In genomic region chr18:46182633-46183401, GRCh38 we compare ENCODE assay signal across 11 cellular contexts.
DNase-seq lines count a peak whose midpoint lies in the region; ATAC-seq, FAIRE-seq and TF ChIP-seq lines count a peak whose summit lies in the region.
"Had no signal": no experiment of that assay in that cellular context is flagged by ENCODE, and none has a peak within 500 bp of the region (broad histone marks: within the 10 kb centered on the region; RNA-seq: fewer than 3 reads in every experiment).

No MANE protein-coding gene starts in this region.

- TF ChIP-seq POLR2A in K562 (conservative IDR thresholded peaks at IDR 0.05): no peak

- H4K20me1 ChIP-seq in MM.1S (ENCODE audit: insufficient read depth, low read length) (no peaks in the 10 kb centered on the region), K562 (replicated peaks; ENCODE audit: control insufficient read depth, insufficient read depth, low read length) (no peaks in the 10 kb centered on the region)

- H3K9ac ChIP-seq in MM.1S (ENCODE audit: low read length) (no peak overlapping the region; the same call in 1 of the 2 replicates), K562 (ENCODE audit: insufficient read depth in 1 of 2, low read depth in 2 of 2, low read length in 2 of 2) (no peak overlapping the region)
- H3K9ac ChIP-seq: SK-N-SH had no signal

- TF ChIP-seq RAD21 in K562 (CRISPR knock-in tag; conservative IDR thresholded peaks at IDR 0.05 in 1 of 2, IDR thresholded peaks at IDR 0.05 in 1 of 2): no peak

- H3K4me3 Mint-ChIP-seq in nephron progenitor cell: no peak overlapping the region

- H3K4me1 Mint-ChIP-seq in nephron progenitor cell: peaks cover 11% of the 10 kb centered on the region

- H3K36me3 ChIP-seq in MM.1S (replicated peaks; ENCODE audit: insufficient read depth, low read length) (no peaks in the 10 kb centered on the region), K562 (ENCODE audit: control insufficient read depth, insufficient read depth, low read length) (0 out of 3 replicates have a peak, but pooled peaks cover 2% of the 10 kb centered on the region)

- intact Hi-C loops in K562 (cut with micrococcal nuclease): no loop called here

- H3K27me3 ChIP-seq in MM.1S (replicated peaks; ENCODE audit: insufficient read depth, low read length) (no peaks in the 10 kb centered on the region), K562 (ENCODE audit: control insufficient read depth in 2 of 2, insufficient read depth in 2 of 2, low read length in 2 of 2) (no peaks in the 10 kb centered on the region)

- CTCF ChIA-PET in K562 (lab: Yijun Ruan, JAX; ENCODE audit: low intra/inter-chr PET ratio): no interaction called here

- H3K4me3 ChIP-seq in MM.1S (ENCODE audit: low read length) (no peak overlapping the region), K562 (no peak overlapping the region)

- peaks cover 37% of the 10 kb centered on the region for H3F3A ChIP-seq in MM.1S (ENCODE audit: insufficient read depth, low read length)

- H3K4me2 ChIP-seq in MM.1S (ENCODE audit: low read depth, low read length): peak overlapping the region; percentile 55; the same call in 1 of the 2 replicates
- H3K4me2 ChIP-seq in K562 (ENCODE audit: insufficient read depth, low read length): no peak overlapping the region
- H3K4me2 ChIP-seq: SK-N-SH had no signal

- peaks cover 20% of the 10 kb centered on the region for H3K36me3 Mint-ChIP-seq in nephron progenitor cell (ENCODE audit: low read depth)

- peak overlapping the region; percentile 9 for H3K27ac Mint-ChIP-seq in nephron progenitor cell

- 23% methylated on average over 3 of the region's 3 CpGs for WGBS in K562 (ENCODE audit: insufficient coverage, low coverage, missing lambda C conversion rate)

- no peak for TF ChIP-seq EP300 in K562 (IDR thresholded peaks at IDR 0.05; ENCODE audit: low read length)

- H3K79me2 ChIP-seq in MM.1S (ENCODE audit: low read length) (peaks cover 92% of the 10 kb centered on the region), K562 (ENCODE audit: control insufficient read depth, insufficient read depth, low read length) (peaks cover 83% of the 10 kb centered on the region)

- no peaks in the 10 kb centered on the region for H3K9me3 ChIP-seq in MM.1S (replicated peaks; ENCODE audit: insufficient read depth, low read length)
- H3K9me3 ChIP-seq in K562 (replicated peaks; ENCODE audit: control insufficient read depth, insufficient read depth, low read depth, low read length): no peaks in the 10 kb centered on the region
- H3K9me3 ChIP-seq: SK-N-SH had no signal

- peak overlapping the region; percentile 89; the same call in 1 of the 2 replicates for H3K27ac ChIP-seq in MM.1S (ENCODE audit: low read length)
- no peak overlapping the region for H3K27ac ChIP-seq in K562 (ENCODE audit: extremely low read depth, low read depth, low read length)

- H3K4me1 ChIP-seq in MM.1S (ENCODE audit: low read length) (peaks cover 41% of the 10 kb centered on the region), K562 (replicated peaks in 1 of 2; ENCODE audit: control insufficient read depth in 2 of 2, insufficient read depth in 2 of 2, low read length in 2 of 2) (no peaks in the 10 kb centered on the region; a peak in 2 of 5 replicates)

- ATAC-seq in K562 (no peak), GM19455 (IDR thresholded peaks at IDR 0.05; ENCODE audit: unreplicated experiment) (no peak)

- DNase-seq in NCI-H2107 treated with DMSO at 0.1 percent for 48 hours (lab: John Stamatoyannopoulos, UW; ENCODE audit: unreplicated experiment) (peak; percentile 17), NCI-H2107 (lab: John Stamatoyannopoulos, UW) (no peak), MM.1S (no peak), K562 (ENCODE audit: extremely low read depth in 1 of 4, low spot score in 3 of 4) (no peak), nephron progenitor cell (no peak), NOMO-1 treated with DMSO at 0.1 percent for 48 hours (lab: John Stamatoyannopoulos, UW; ENCODE audit: unreplicated experiment) (no peak), NCI-H345 (lab: John Stamatoyannopoulos, UW) (no peak)
- DNase-seq: NCI-H526 treated with DMSO at 0.1 percent for 48 hours, right cardiac atrium, SK-N-SH had no signal

- in situ Hi-C loops in K562 (cut with MboI): no loop called here

- FAIRE-seq in K562 (lab: Jason Lieb, UNC): no peak

- H3K9me2 ChIP-seq in MM.1S (replicated peaks; ENCODE audit: insufficient read depth, low read length): no peaks in the 10 kb centered on the region
- H3K9me2 ChIP-seq: SK-N-SH had no signal

- TF ChIP-seq CTCF in MM.1S (IDR thresholded peaks at IDR 0.05; ENCODE audit: low read length): no peak
- no peak for TF ChIP-seq CTCF in K562 (IDR thresholded peaks at IDR 0.05 in 2 of 3, conservative IDR thresholded peaks at IDR 0.05 in 1 of 3; ENCODE audit: insufficient read depth in 2 of 3, low read depth in 1 of 3, low read length in 3 of 3)
- TF ChIP-seq CTCF in nephron progenitor cell (IDR thresholded peaks at IDR 0.05): no peak

- no peaks in the 10 kb centered on the region for H3K27me3 Mint-ChIP-seq in nephron progenitor cell (ENCODE audit: low read depth, poor library complexity)

- H3K9me3 Mint-ChIP-seq in nephron progenitor cell: no peaks in the 10 kb centered on the region

- BruUV-seq in K562 (replicated peaks; lab: Mats Ljungman, UMichigan): TSS peak; percentile 5

- H3K9me1 ChIP-seq in K562 (ENCODE audit: control insufficient read depth, insufficient read depth, low read length): no peaks in the 10 kb centered on the region

- POLR2A ChIA-PET in K562 (lab: Yijun Ruan, JAX): interaction anchor here (1.6 to 7.0 kb wide), 2 partner anchors 8 to 14 kb away, joined by 4 to 41 read pairs; a partner anchor contains a TSS

- H2AFZ ChIP-seq in MM.1S (ENCODE audit: low read length) (no peak overlapping the region), K562 (ENCODE audit: low read depth, low read length) (no peak overlapping the region)

TF ChIP-seq in K562, 482 proteins besides CTCF, POLR2A, EP300 and RAD21 (continues in another document):
- TF ChIP-seq NFATC3 (IDR thresholded peaks at IDR 0.05) (no peak), ZNF507 (tag; conservative IDR thresholded peaks at IDR 0.05) (no peak), ZNF740 (CRISPR knock-in tag; IDR thresholded peaks at IDR 0.05) (no peak), ZNF740 (tag; IDR thresholded peaks at IDR 0.05) (no peak), PHF8 (IDR thresholded peaks at IDR 0.05; ENCODE audit: borderline replicate concordance, low read length) (no peak), NCOA2 (IDR thresholded peaks at IDR 0.05; ENCODE audit: partially characterized antibody in 2 of 2) (no peak), ZNF79 (CRISPR knock-in tag; IDR thresholded peaks at IDR 0.05; ENCODE audit: low read depth) (no peak), ZNF699 (CRISPR knock-in tag; IDR thresholded peaks at IDR 0.05; ENCODE audit: insufficient replicate concordance) (no peak), GTF3C2 (IDR thresholded peaks at IDR 0.05; ENCODE audit: borderline replicate concordance, extremely low read depth, insufficient read length) (no peak), ZNF347 (CRISPR knock-in tag; IDR thresholded peaks at IDR 0.05; ENCODE audit: low read depth) (no peak), ZNF398 (CRISPR knock-in tag; IDR thresholded peaks at IDR 0.05) (no peak), SMAD1 (IDR thresholded peaks at IDR 0.05; ENCODE audit: low read depth, low read length, partially characterized antibody) (no peak), ETV5 (CRISPR knock-in tag; IDR thresholded peaks at IDR 0.05; ENCODE audit: low read depth) (no peak)
